Comparison of ENCODE assay signal across 10 cellular contexts in the genomic region with DNA sequence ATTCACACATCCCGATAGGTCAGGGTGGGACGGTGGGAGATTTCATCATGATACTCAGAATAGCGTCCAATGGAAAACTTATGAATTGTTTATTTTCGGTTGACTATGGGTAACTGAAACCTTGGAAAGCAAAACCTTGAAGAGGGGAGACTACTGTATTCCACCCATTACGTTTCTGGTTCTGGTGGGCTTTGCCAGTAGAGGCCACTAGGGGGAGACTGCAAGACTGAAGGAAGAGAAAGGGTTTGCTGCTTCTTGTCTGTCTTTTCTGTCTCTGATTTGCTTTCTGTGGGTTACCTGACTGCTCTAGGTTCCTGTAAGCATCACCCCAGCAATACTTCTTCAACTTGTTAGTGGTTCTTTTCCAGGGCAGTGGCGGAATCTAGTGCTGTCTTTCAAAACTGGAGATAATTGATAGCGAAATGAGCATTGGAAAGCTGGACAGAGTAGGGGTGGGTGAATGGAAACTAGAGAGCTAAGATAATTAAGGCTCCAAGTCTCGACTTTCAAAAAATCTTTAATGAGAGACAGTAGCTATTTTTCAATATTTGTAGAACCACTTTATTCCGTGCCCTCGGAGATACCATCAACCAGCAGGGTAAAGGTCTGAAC. TPM values are rescaled to one million over a fixed set of nuclear protein-coding genes. Genes with fewer than 3 reads are reported as not detected.
DNase-seq lines count a peak whose midpoint lies in the region; ATAC-seq, FAIRE-seq and TF ChIP-seq lines count a peak whose summit lies in the region.
"Had no signal": no experiment of that assay in that cellular context is flagged by ENCODE, and none has a peak within 500 bp of the region (broad histone marks: within the 10 kb centered on the region; RNA-seq: fewer than 3 reads in every experiment).

No MANE protein-coding gene starts in this region.

- peak; percentile 67 for DNase-seq in DMS 273 (lab: John Stamatoyannopoulos, UW; ENCODE audit: unreplicated experiment)
- no peak for DNase-seq in DMS 273 treated with DMSO at 0.1 percent for 48 hours (lab: John Stamatoyannopoulos, UW)
- peak; percentile 37 to 47 (median 40) for DNase-seq in K562 (ENCODE audit: extremely low read depth in 1 of 4, low spot score in 3 of 4)
- DNase-seq in stimulated activated CD4-positive, alpha-beta T cell treated with anti-CD3 and anti-CD28 coated beads, Interleukin-12 subunit alpha, Interleukin-12 subunit beta, amount 100 ng/mL, for 4 hours: peak; percentile 8
- DNase-seq in activated CD4-positive, CD25-positive, alpha-beta regulatory T cell treated with anti-CD3 and anti-CD28 coated beads, Interleukin-2, amount 50 U/mL, for 72 hours: no peak
- DNase-seq in GF-D8 (lab: John Stamatoyannopoulos, UW): no peak

- BruUV-seq in K562 (replicated peaks; lab: Mats Ljungman, UMichigan): no TSS peak

- peak; percentile 92 for TF ChIP-seq CTCF in Loucy (conservative IDR thresholded peaks at IDR 0.05; ENCODE audit: low read length)
- TF ChIP-seq CTCF in K562 (IDR thresholded peaks at IDR 0.05 in 2 of 3, conservative IDR thresholded peaks at IDR 0.05 in 1 of 3; ENCODE audit: insufficient read depth in 2 of 3, low read depth in 1 of 3, low read length in 3 of 3): peak; percentile 52 to 69 (median 53)

- H2AFZ ChIP-seq in Loucy (ENCODE audit: low read length): no peak overlapping the region
- no peak overlapping the region for H2AFZ ChIP-seq in K562 (ENCODE audit: low read depth, low read length)

- no peak overlapping the region for H3K4me3 ChIP-seq in Loucy (ENCODE audit: low read length, poor library complexity, severe bottlenecking)
- H3K4me3 ChIP-seq in K562: no peak overlapping the region

- H3F3A ChIP-seq in Loucy (ENCODE audit: low read depth): no peaks in the 10 kb centered on the region

- H4K20me1 ChIP-seq in Loucy (ENCODE audit: insufficient read depth, low read length, poor library complexity, severe bottlenecking) (no peaks in the 10 kb centered on the region), K562 (replicated peaks; ENCODE audit: control insufficient read depth, insufficient read depth, low read length) (no peaks in the 10 kb centered on the region)

- peaks cover under 1% of the 10 kb centered on the region for H3K4me1 ChIP-seq in Loucy (ENCODE audit: insufficient read depth, low read length, poor library complexity, severe bottlenecking)
- H3K4me1 ChIP-seq in K562 (replicated peaks in 1 of 2; ENCODE audit: control insufficient read depth in 2 of 2, insufficient read depth in 2 of 2, low read length in 2 of 2): no peaks in the 10 kb centered on the region

- in situ Hi-C loops in K562 (cut with MboI): loop anchor here (25.0 kb wide), 1 partner anchor 974 kb away; no protein-coding TSS in a partner anchor

- ATAC-seq in GM21528 (IDR thresholded peaks at IDR 0.05; ENCODE audit: low FRiP score, unreplicated experiment): peak; percentile 79
- peak; percentile 74; the same call in 2 of the 3 replicates for ATAC-seq in K562

- WGBS in K562 (ENCODE audit: insufficient coverage, low coverage, missing lambda C conversion rate): 11% methylated on average over 10 of the region's 10 CpGs

- H3K9me2 ChIP-seq in Loucy (replicated peaks; ENCODE audit: low read depth, low read length): no peaks in the 10 kb centered on the region

- TF ChIP-seq RAD21 in K562 (CRISPR knock-in tag; conservative IDR thresholded peaks at IDR 0.05 in 1 of 2, IDR thresholded peaks at IDR 0.05 in 1 of 2): peak; percentile 8 to 30; a peak in 2 of 4 replicates

- no peak overlapping the region for H3K9ac ChIP-seq in Loucy (ENCODE audit: low read depth, low read length, poor library complexity, severe bottlenecking)
- no peak overlapping the region for H3K9ac ChIP-seq in K562 (ENCODE audit: insufficient read depth in 1 of 2, low read depth in 2 of 2, low read length in 2 of 2)

- TF ChIP-seq POLR2A in K562 (conservative IDR thresholded peaks at IDR 0.05): no peak

- CTCF ChIA-PET in K562 (lab: Yijun Ruan, JAX; ENCODE audit: low intra/inter-chr PET ratio): no interaction called here

- H3K4me2 ChIP-seq in Loucy (ENCODE audit: low read depth, low read length, poor library complexity, severe bottlenecking): no peak overlapping the region
- no peak overlapping the region for H3K4me2 ChIP-seq in K562 (ENCODE audit: insufficient read depth, low read length)

- H3K79me2 ChIP-seq in Loucy (ENCODE audit: insufficient read depth, low read length) (no peaks in the 10 kb centered on the region), K562 (ENCODE audit: control insufficient read depth, insufficient read depth, low read length) (no peaks in the 10 kb centered on the region)

- H3K27ac ChIP-seq in K562 (ENCODE audit: extremely low read depth, low read depth, low read length): no peak overlapping the region
- H3K27ac ChIP-seq: neutrophil had no signal

- POLR2A ChIA-PET in K562 (lab: Yijun Ruan, JAX): interaction anchor here (0.6 kb wide), 1 partner anchor 10 kb away, joined by 4 read pairs; no protein-coding TSS in a partner anchor

- H3K9me3 ChIP-seq in Loucy (ENCODE audit: insufficient read depth, low read depth, low read length) (no peaks in the 10 kb centered on the region), K562 (replicated peaks; ENCODE audit: control insufficient read depth, insufficient read depth, low read depth, low read length) (no peaks in the 10 kb centered on the region)
- H3K9me3 ChIP-seq: neutrophil had no signal

- no peaks in the 10 kb centered on the region for H3K36me3 ChIP-seq in Loucy (ENCODE audit: insufficient read depth, low read length)
- no peaks in the 10 kb centered on the region for H3K36me3 ChIP-seq in K562 (ENCODE audit: control insufficient read depth, insufficient read depth, low read length)
- H3K36me3 ChIP-seq: neutrophil had no signal

- FAIRE-seq in K562 (lab: Jason Lieb, UNC): peak; percentile 76
- FAIRE-seq: A204.1 had no signal

- no peaks in the 10 kb centered on the region for H3K9me1 ChIP-seq in K562 (ENCODE audit: control insufficient read depth, insufficient read depth, low read length)

- no peak for TF ChIP-seq EP300 in K562 (IDR thresholded peaks at IDR 0.05; ENCODE audit: low read length)

- no peaks in the 10 kb centered on the region for H3K27me3 ChIP-seq in Loucy (ENCODE audit: insufficient read depth, low read length, poor library complexity, severe bottlenecking)
- H3K27me3 ChIP-seq in K562 (ENCODE audit: control insufficient read depth in 2 of 2, insufficient read depth in 2 of 2, low read length in 2 of 2): no peaks in the 10 kb centered on the region

- intact Hi-C loops in K562 (cut with micrococcal nuclease): no loop called here

RNA-seq across cellular contexts. Expression of a gene that starts 27.0 kb away (rescaled TPM):
- total RNA-seq in K562 (2011; cell fraction: chromatin; rRNA removed; ENCODE audit: low replicate concordance): not detected in 2 replicates
- not detected in 2 replicates for total RNA-seq in K562 (2011; cell fraction: nucleolus; rRNA removed)
- not detected in 2 replicates for total RNA-seq in K562 (2011; cell fraction: nucleoplasm; rRNA removed)
- total RNA-seq in K562 (2014; rRNA removed) (not detected in 2 replicates), K562 (2014; rRNA removed; fragmentation: Illumina TruSeq; extraction: Trizol) (not detected in 2 replicates), K562 (2015; rRNA removed; fragmentation: Illumina TruSeq; extraction: Trizol) (not detected in 2 replicates), K562 (2021) (not detected in 2 replicates)
- polyA plus RNA-seq in K562 (2011; rRNA removed) (not detected in 2 replicates), K562 (2014; fragmentation: Illumina TruSeq; extraction: Trizol) (not detected in 2 replicates), K562 (2014; fragmentation: Nextera tagmentation; extraction: Ambion mirVana) (under 1 TPM; 0.01 to 0.03 TPM), K562 (2014; rRNA removed) (not detected in 2 replicates)
- not detected in 2 replicates for polyA plus RNA-seq in K562 (2011; cell fraction: cytosol; rRNA removed)
- polyA plus RNA-seq in K562 (2011; cell fraction: nucleus; rRNA removed): not detected in 2 replicates
- polyA plus RNA-seq in K562 (2012): 0.04 TPM in 2 replicates
- polyA minus RNA-seq in K562 (2011; rRNA and poly(A)+ RNA removed): not detected in 2 replicates
- not detected in 2 replicates for polyA minus RNA-seq in K562 (2011; cell fraction: cytosol; rRNA and poly(A)+ RNA removed)
- polyA minus RNA-seq in K562 (2011; cell fraction: nucleus; rRNA and poly(A)+ RNA removed): not detected in 2 replicates

Comparison
In these comparisons a context has a peak if more than half of its experiments do, and no peak if none do; other contexts are left out.
1. DNase-seq: peak in DMS 273 (single experiment), K562 (4 of 4) and stimulated activated CD4-positive, alpha-beta T cell treated with anti-CD3 and anti-CD28 coated beads, Interleukin-12 subunit alpha, Interleukin-12 subunit beta, amount 100 ng/mL, for 4 hours (single experiment); none in DMS 273 treated with DMSO at 0.1 percent for 48 hours (single experiment), activated CD4-positive, CD25-positive, alpha-beta regulatory T cell treated with anti-CD3 and anti-CD28 coated beads, Interleukin-2, amount 50 U/mL, for 72 hours (single experiment) and GF-D8 (single experiment).